In the genomic region with DNA sequence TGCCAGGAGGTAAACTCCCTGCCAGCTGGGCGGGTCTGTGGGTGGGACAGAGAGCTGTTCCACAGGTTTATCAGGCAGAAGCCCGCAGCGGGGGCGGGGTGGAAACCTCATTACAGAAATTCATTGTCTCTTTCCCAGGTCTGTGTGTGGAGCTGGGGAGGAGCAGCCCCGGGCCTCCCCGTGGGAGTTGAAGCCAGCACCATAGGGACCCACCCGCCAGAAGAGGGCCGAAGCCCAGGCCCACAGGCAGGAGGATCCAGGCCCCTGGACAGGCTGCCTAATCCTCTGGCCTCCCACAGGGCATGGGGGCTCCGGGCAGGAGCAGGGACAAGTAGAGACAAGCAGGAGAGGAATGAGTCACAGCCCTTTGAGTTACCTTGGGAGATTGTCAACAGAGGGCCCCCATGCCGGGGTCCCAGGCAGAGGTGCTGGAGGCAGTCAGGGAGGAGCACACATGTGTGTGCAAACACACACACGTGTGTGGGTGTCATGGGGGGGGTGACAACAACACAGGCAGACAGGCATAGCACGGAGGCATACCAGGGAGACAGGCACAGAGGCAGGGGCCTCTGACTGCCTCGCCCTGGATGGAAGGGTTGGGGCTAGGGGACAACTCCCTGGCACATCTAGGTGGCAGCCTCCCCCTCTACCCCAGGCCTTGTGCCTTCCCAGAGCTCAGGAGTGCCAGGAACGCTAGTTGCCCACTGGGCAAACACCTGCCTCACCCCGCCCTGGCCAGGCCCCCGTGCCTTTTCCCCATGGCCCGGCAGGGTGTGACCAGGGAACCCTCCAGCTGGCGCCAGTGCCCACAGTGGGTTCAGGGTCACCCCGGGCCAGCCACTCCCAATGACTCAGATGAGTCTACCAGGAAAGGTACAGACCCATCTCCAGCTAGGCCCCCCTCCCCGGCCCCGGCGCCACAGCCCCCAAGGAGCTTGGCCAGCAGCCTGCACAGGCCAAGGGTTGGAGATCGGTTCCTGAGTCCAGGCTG, we compare ENCODE assay signal across 9 cellular contexts. TPM values are rescaled to one million over a fixed set of nuclear protein-coding genes. Genes with fewer than 3 reads are reported as not detected.
DNase-seq lines count a peak whose midpoint lies in the region; ATAC-seq and TF ChIP-seq lines count a peak whose summit lies in the region.
"Had no signal": no experiment of that assay in that cellular context is flagged by ENCODE, and none has a peak within 500 bp of the region (broad histone marks: within the 10 kb centered on the region; RNA-seq: fewer than 3 reads in every experiment).

No MANE protein-coding gene starts in this region.

- BruUV-seq in Caco-2 (replicated peaks; lab: Mats Ljungman, UMichigan), result no TSS peak

- H3K36me3 Mint-ChIP-seq in Caco-2 (ENCODE audit: insufficient read depth, unreplicated experiment) (peaks cover 38% of the 10 kb centered on the region), nephron progenitor cell (ENCODE audit: low read depth) (no peaks in the 10 kb centered on the region)
- H3K36me3 Mint-ChIP-seq in central memory CD8-positive, alpha-beta T cell (ENCODE audit: insufficient read depth), result peaks cover 6% of the 10 kb centered on the region

- intact Hi-C loops in Caco-2 (cut with micrococcal nuclease; ENCODE audit: unreplicated experiment), result loop anchor here (1.0 to 5.0 kb wide), 3 partner anchors 33 to 66 kb away; partner anchors contain the start of genes MAP4K2, MEN1 and SF1

- H3K9me3 Mint-ChIP-seq in Caco-2 (ENCODE audit: unreplicated experiment) (no peaks in the 10 kb centered on the region), nephron progenitor cell (no peaks in the 10 kb centered on the region)
- no peaks in the 10 kb centered on the region for H3K9me3 Mint-ChIP-seq in central memory CD8-positive, alpha-beta T cell

- H3K4me1 ChIP-seq in Caco-2, result peaks cover 31% of the 10 kb centered on the region

- no peaks in the 10 kb centered on the region for H3K27me3 ChIP-seq in Caco-2 (replicated peaks; ENCODE audit: control insufficient read depth, insufficient read depth, low read length)

- peaks cover 4% of the 10 kb centered on the region for H3K36me3 ChIP-seq in Caco-2 (ENCODE audit: control insufficient read depth, insufficient read depth, low read length)

- H3K27ac Mint-ChIP-seq in Caco-2 (ENCODE audit: unreplicated experiment), result peak overlapping the region; percentile 92
- peak overlapping the region; percentile 90 for H3K27ac Mint-ChIP-seq in central memory CD8-positive, alpha-beta T cell (ENCODE audit: low read depth)
- H3K27ac Mint-ChIP-seq in nephron progenitor cell, result no peak overlapping the region

- ATAC-seq in central memory CD8-positive, alpha-beta T cell (replicated peaks; ENCODE audit: extremely low read depth, poor library complexity, severe bottlenecking), result no peak
- ATAC-seq in HG02798 (IDR thresholded peaks at IDR 0.05; ENCODE audit: poor library complexity, unreplicated experiment), result no peak

- H3K27me3 Mint-ChIP-seq in Caco-2 (ENCODE audit: insufficient read depth, unreplicated experiment) (no peaks in the 10 kb centered on the region), nephron progenitor cell (ENCODE audit: low read depth, poor library complexity) (peaks cover 10% of the 10 kb centered on the region)
- H3K27me3 Mint-ChIP-seq in central memory CD8-positive, alpha-beta T cell, result no peaks in the 10 kb centered on the region

- CTCF ChIA-PET in Caco-2 (lab: Charles Lee), result interaction anchor here (0.6 to 1.5 kb wide), 13 partner anchors 17 to 719 kb away, joined by 3 to 9 read pairs (median 4); partner anchors contain the start of genes ARL2 and MEN1

- H3K9me3 ChIP-seq in Caco-2, result no peaks in the 10 kb centered on the region

- peak overlapping the region; percentile 79 for H3K4me3 ChIP-seq in Caco-2 (ENCODE audit: low read depth, low read length)
- H3K4me3 ChIP-seq in LNCaP clone FGC (ENCODE audit: low read depth, low read length), result peak overlapping the region; percentile 94

- H3K4me1 Mint-ChIP-seq in Caco-2 (ENCODE audit: low read depth, unreplicated experiment) (peaks cover 19% of the 10 kb centered on the region), nephron progenitor cell (peaks cover 25% of the 10 kb centered on the region)
- peaks cover 30% of the 10 kb centered on the region for H3K4me1 Mint-ChIP-seq in central memory CD8-positive, alpha-beta T cell

- POLR2A ChIA-PET in Caco-2 (lab: Charles Lee), result interaction anchor here (0.6 to 1.9 kb wide), 6 partner anchors 26 to 66 kb away, joined by 3 to 13 read pairs (median 4); partner anchors contain the start of gene SF1

- H3K4me3 Mint-ChIP-seq in Caco-2 (ENCODE audit: unreplicated experiment) (peak overlapping the region; percentile 88), nephron progenitor cell (peak overlapping the region; percentile 86)
- peak overlapping the region; percentile 80 for H3K4me3 Mint-ChIP-seq in central memory CD8-positive, alpha-beta T cell

- TF ChIP-seq CTCF in Caco-2 (IDR thresholded peaks at IDR 0.05; ENCODE audit: insufficient read depth in 1 of 2, low read depth in 1 of 2, low read length in 1 of 2, severe bottlenecking in 1 of 2, unreplicated experiment in 1 of 2) (peak in 1 of 2 experiments; percentile 4), LNCaP clone FGC (IDR thresholded peaks at IDR 0.05; ENCODE audit: control insufficient read depth, extremely low read depth, insufficient read depth) (no peak), nephron progenitor cell (IDR thresholded peaks at IDR 0.05) (no peak)

- peak; percentile 79 to 86 for DNase-seq in Caco-2
- no peak for DNase-seq in LNCaP clone FGC (ENCODE audit: low read depth)
- DNase-seq in central memory CD8-positive, alpha-beta T cell (ENCODE audit: low spot score in 2 of 2), result no peak
- DNase-seq in nephron progenitor cell, result no peak
- DNase-seq in AG08395 (ENCODE audit: low spot score), result no peak
- no peak for DNase-seq in NK-92 treated with Interleukin-12 subunit alpha and Interleukin-12 subunit beta, amount 100 ng/mL, for 24 hours (lab: John Stamatoyannopoulos, UW)
- DNase-seq in midbrain (lab: John Stamatoyannopoulos, UW), result no peak
- DNase-seq: activated CD4-positive, alpha-beta T cell treated with anti-CD3 and anti-CD28 coated beads, Interleukin-2, amount 50 U/mL, for 4 hours had no signal

RNA-seq across cellular contexts. Expression of gene CDC42BPG, which starts 1.3 kb away (rescaled TPM):
- total RNA-seq in Caco-2 (2022), result 29.1 and 36.0 TPM in 2 replicates

RNA-seq across cellular contexts. Expression of gene MEN1, which starts 32.8 kb away (rescaled TPM):
- total RNA-seq in Caco-2 (2022), result 32.7 and 36.8 TPM in 2 replicates

RNA-seq across cellular contexts. Expression of gene EHD1, which starts 35.3 kb away (rescaled TPM):
- total RNA-seq in Caco-2 (2022), result 123 and 129 TPM in 2 replicates

RNA-seq across cellular contexts. Expression of gene MAP4K2, which starts 40.1 kb away (rescaled TPM):
- total RNA-seq in Caco-2 (2022), result 16.8 and 21.4 TPM in 2 replicates

Comparison
In these comparisons a context has a peak if more than half of its experiments do, and no peak if none do; other contexts are left out.
1. DNase-seq: peak in Caco-2 (2 of 2); none in LNCaP clone FGC (single experiment), central memory CD8-positive, alpha-beta T cell (0 of 2), nephron progenitor cell (single experiment), AG08395 (single experiment), NK-92 treated with Interleukin-12 subunit alpha and Interleukin-12 subunit beta, amount 100 ng/mL, for 24 hours (single experiment) and midbrain (single experiment).
2. Peak in every context shown above with its lines, with median percentiles within 50 percentile points of each other: H3K4me3 Mint-ChIP-seq.